Comparison of ENCODE assay signal across 8 cellular contexts in the genomic region with DNA sequence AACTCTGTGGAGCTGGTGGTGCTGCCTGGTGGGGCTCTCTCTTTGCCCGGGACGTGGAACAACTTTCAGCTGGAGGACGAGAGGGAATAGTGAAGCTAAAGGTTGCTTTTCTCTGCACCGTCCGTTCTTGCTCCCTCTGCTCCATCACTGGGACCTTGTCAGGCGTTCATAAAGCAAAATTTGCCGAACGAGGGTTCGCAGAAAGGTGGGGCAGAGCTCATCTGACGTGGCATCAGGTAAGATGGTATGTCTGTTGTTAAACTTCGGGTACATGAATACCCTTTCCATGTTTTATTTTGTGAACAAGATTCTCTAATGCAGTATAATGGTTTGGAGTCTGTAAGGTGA. TPM values are rescaled to one million over a fixed set of nuclear protein-coding genes. Genes with fewer than 3 reads are reported as not detected.
DNase-seq lines count a peak whose midpoint lies in the region; ATAC-seq and TF ChIP-seq lines count a peak whose summit lies in the region.

No MANE protein-coding gene starts in this region.

- peak overlapping the region; percentile 57 for H3K27ac ChIP-seq in KOPT-K1 (ENCODE audit: low read depth, low read length, poor library complexity, severe bottlenecking)
- no peak overlapping the region for H3K27ac ChIP-seq in urinary bladder (ENCODE audit: low read depth)

- peak overlapping the region; percentile 90 to 91 for H3K4me3 ChIP-seq in cardiac fibroblast (replicated peaks in 1 of 2; ENCODE audit: low read depth in 2 of 2, low read length in 2 of 2)
- H3K4me3 ChIP-seq in urinary bladder (ENCODE audit: low read depth, low read length): peak overlapping the region; percentile 67

- intact Hi-C loops in Calu3 (cut with micrococcal nuclease; ENCODE audit: unreplicated experiment): no loop called here

- DNase-seq in Calu3 (no peak), cardiac fibroblast (ENCODE audit: low read depth in 2 of 2) (no peak), memory B cell (ENCODE audit: low spot score in 2 of 2) (no peak), COLO829 (ENCODE audit: low spot score) (no peak), EL (no peak), HK-2 (ENCODE audit: unreplicated experiment) (no peak)

- H3K4me1 ChIP-seq in urinary bladder (ENCODE audit: insufficient read depth): no peaks in the 10 kb centered on the region

- CTCF ChIA-PET in Calu3 (lab: Charles Lee): no interaction called here

- H3K9me3 Mint-ChIP-seq in Calu3 (ENCODE audit: low read depth, unreplicated experiment) (no peaks in the 10 kb centered on the region), memory B cell (no peaks in the 10 kb centered on the region)

- H3K9me3 ChIP-seq in KOPT-K1 (ENCODE audit: insufficient read depth, low read length, poor library complexity, severe bottlenecking): no peaks in the 10 kb centered on the region

- peak overlapping the region; percentile 78 for H3K27ac Mint-ChIP-seq in Calu3 (ENCODE audit: unreplicated experiment)
- H3K27ac Mint-ChIP-seq in memory B cell: peak overlapping the region; percentile 92

- no peak for ATAC-seq in memory B cell (ENCODE audit: low read depth)

- H3K4me3 Mint-ChIP-seq in Calu3 (ENCODE audit: low read depth, unreplicated experiment): peak overlapping the region; percentile 91
- peak overlapping the region; percentile 95 for H3K4me3 Mint-ChIP-seq in memory B cell

- no peaks in the 10 kb centered on the region for H3K27me3 Mint-ChIP-seq in Calu3 (ENCODE audit: unreplicated experiment)
- H3K27me3 Mint-ChIP-seq in memory B cell: no peaks in the 10 kb centered on the region

- no peak for TF ChIP-seq CTCF in Calu3 (IDR thresholded peaks at IDR 0.05; ENCODE audit: unreplicated experiment)
- no peak for TF ChIP-seq CTCF in cardiac fibroblast (IDR thresholded peaks at IDR 0.05; ENCODE audit: low read depth, low read length)

- H3K4me1 Mint-ChIP-seq in Calu3 (ENCODE audit: low read depth, unreplicated experiment) (no peaks in the 10 kb centered on the region), memory B cell (peaks cover 18% of the 10 kb centered on the region)

- under 1% methylated on average over 11 of the region's 11 CpGs for WGBS in urinary bladder

- peaks cover 20% of the 10 kb centered on the region for H3K36me3 Mint-ChIP-seq in Calu3 (ENCODE audit: insufficient read depth, unreplicated experiment)
- H3K36me3 Mint-ChIP-seq in memory B cell: peaks cover 3% of the 10 kb centered on the region

- no peaks in the 10 kb centered on the region for H3K36me3 ChIP-seq in KOPT-K1 (ENCODE audit: insufficient read depth, low read length)
- H3K36me3 ChIP-seq in urinary bladder (ENCODE audit: insufficient read depth): no peaks in the 10 kb centered on the region

- BruUV-seq in Calu3 (replicated peaks; lab: Mats Ljungman, UMichigan): no TSS peak

RNA-seq across cellular contexts. Expression of a gene that starts 0.4 kb away (rescaled TPM):
- total RNA-seq in Calu3 (2022): 9.4 and 13.0 TPM in 2 replicates
- total RNA-seq in urinary bladder: 72.8 TPM
- 7.3 TPM for polyA plus RNA-seq in urinary bladder

RNA-seq across cellular contexts. Expression of a gene that starts 20.6 kb away (rescaled TPM):
- total RNA-seq in Calu3 (2022): 30.9 and 37.2 TPM in 2 replicates
- total RNA-seq in urinary bladder: 7.8 TPM
- 10.1 TPM for polyA plus RNA-seq in urinary bladder
